In genomic region chr6:139515511-139515910, GRCh38 we compare ENCODE assay signal across 15 cellular contexts.
DNase-seq lines count a peak whose midpoint lies in the region; ATAC-seq and FAIRE-seq lines count a peak whose summit lies in the region.
"Had no signal": no experiment of that assay in that cellular context is flagged by ENCODE, and none has a peak within 500 bp of the region (broad histone marks: within the 10 kb centered on the region; RNA-seq: fewer than 3 reads in every experiment).

No MANE protein-coding gene starts in this region.

- H3K27ac Mint-ChIP-seq in activated T-cell treated with anti-CD3 and anti-CD28 coated beads, Interleukin-2, amount 50 U/mL, for 24 hours, result peak overlapping the region; percentile 87

- no peak for DNase-seq in activated T-cell treated with anti-CD3 and anti-CD28 coated beads, Interleukin-2, amount 50 U/mL, for 24 hours
- no peak for DNase-seq in activated T-cell treated with anti-CD3 and anti-CD28 coated beads, Interleukin-2, amount 50 U/mL, for 48 hours
- DNase-seq in HTR-8/SVneo (ENCODE audit: insufficient read length, low spot score) (peak; percentile 10), epidermal melanocyte (ENCODE audit: insufficient read length, low spot score) (peak; percentile 35), skeletal muscle cell (ENCODE audit: low read depth) (peak; percentile 74), CD1c-positive myeloid dendritic cell (ENCODE audit: extremely low spot score) (no peak), iPS-NIHi7 (ENCODE audit: extremely low spot score) (no peak)
- DNase-seq: ACHN, activated gamma-delta T cell, NCI-H1048, transverse colon had no signal

- no peak for ATAC-seq in GM19035 (IDR thresholded peaks at IDR 0.05; ENCODE audit: unreplicated experiment)

- H3K36me3 Mint-ChIP-seq in activated T-cell treated with anti-CD3 and anti-CD28 coated beads, Interleukin-2, amount 50 U/mL, for 24 hours (ENCODE audit: low read depth), result no peaks in the 10 kb centered on the region

- peaks cover 25% of the 10 kb centered on the region for H3K4me1 Mint-ChIP-seq in activated T-cell treated with anti-CD3 and anti-CD28 coated beads, Interleukin-2, amount 50 U/mL, for 24 hours (ENCODE audit: low read depth)

- no peak for FAIRE-seq in HTR-8/SVneo (lab: Jason Lieb, UNC)
- FAIRE-seq: colon had no signal

- no peaks in the 10 kb centered on the region for H3K9me3 Mint-ChIP-seq in activated T-cell treated with anti-CD3 and anti-CD28 coated beads, Interleukin-2, amount 50 U/mL, for 24 hours

- no peaks in the 10 kb centered on the region for H3K27me3 Mint-ChIP-seq in activated T-cell treated with anti-CD3 and anti-CD28 coated beads, Interleukin-2, amount 50 U/mL, for 24 hours

- H3K4me3 Mint-ChIP-seq in activated T-cell treated with anti-CD3 and anti-CD28 coated beads, Interleukin-2, amount 50 U/mL, for 24 hours, result no peak overlapping the region

- H3K4me3 ChIP-seq in skeletal muscle cell (ENCODE audit: low read depth, low read length), result no peak overlapping the region
- H3K4me3 ChIP-seq: esophagus muscularis mucosa, skin epidermis, transverse colon had no signal

Comparison
In these comparisons a context has a peak if more than half of its experiments do, and no peak if none do; other contexts are left out.
1. DNase-seq: peak in HTR-8/SVneo (single experiment), epidermal melanocyte (single experiment) and skeletal muscle cell (single experiment); none in activated T-cell treated with anti-CD3 and anti-CD28 coated beads, Interleukin-2, amount 50 U/mL, for 24 hours (single experiment), activated T-cell treated with anti-CD3 and anti-CD28 coated beads, Interleukin-2, amount 50 U/mL, for 48 hours (0 of 2), CD1c-positive myeloid dendritic cell (single experiment) and iPS-NIHi7 (single experiment).